ENCODE assay signal across 29 cellular contexts in the genomic region with DNA sequence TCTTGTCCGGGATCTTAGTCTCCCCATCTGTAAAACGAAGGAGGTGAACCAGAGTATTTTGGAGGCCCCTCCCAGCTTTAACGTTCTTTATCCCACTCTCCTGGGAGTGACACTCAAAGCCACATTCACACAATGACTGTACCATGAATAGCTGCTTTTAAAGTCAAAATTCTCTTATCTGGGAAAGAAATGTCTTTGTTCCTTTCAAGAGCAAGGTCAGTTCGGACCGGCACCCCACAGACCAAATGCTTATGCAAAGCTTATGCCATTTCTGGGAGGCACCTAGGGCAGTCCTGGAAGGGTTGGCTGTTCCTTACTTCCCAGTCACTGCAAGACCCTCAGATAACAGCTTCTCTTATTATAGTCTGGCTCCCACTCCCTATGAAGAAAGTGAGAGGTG. TPM values are rescaled to one million over a fixed set of nuclear protein-coding genes. Genes with fewer than 3 reads are reported as not detected.
"Had no signal": no experiment of that assay in that cellular context is flagged by ENCODE, and none has a peak within 500 bp of the region (broad histone marks: within the 10 kb centered on the region; RNA-seq: fewer than 3 reads in every experiment).

No MANE protein-coding gene starts in this region.

- H3K9me3 Mint-ChIP-seq: nephron progenitor cell; stimulated activated naive CD8-positive, alpha-beta T cell treated with anti-CD3 and anti-CD28 coated beads, Interleukin-15, amount 100 ng/mL, for 72 hours had no signal

- H3K4me1 Mint-ChIP-seq: naive thymus-derived CD4-positive, alpha-beta T cell; stimulated activated naive CD8-positive, alpha-beta T cell treated with anti-CD3 and anti-CD28 coated beads, Interleukin-15, amount 100 ng/mL, for 72 hours had no signal

- H3K4me3 ChIP-seq: coronary artery, esophagus squamous epithelium, heart right ventricle, left lung, smooth muscle cell, suprapubic skin, transverse colon, upper lobe of right lung, uterus had no signal

- H3K9me3 ChIP-seq: esophagus squamous epithelium, heart right ventricle, left lung, neutrophil, suprapubic skin, transverse colon, upper lobe of right lung, uterus had no signal

- ATAC-seq: heart right ventricle; left cardiac atrium; left lung; naive thymus-derived CD4-positive, alpha-beta T cell; sciatic nerve; stimulated activated naive CD8-positive, alpha-beta T cell treated with anti-CD3 and anti-CD28 coated beads, Interleukin-15, amount 100 ng/mL, for 72 hours; upper lobe of right lung had no signal

- H3K36me3 Mint-ChIP-seq: naive thymus-derived CD4-positive, alpha-beta T cell had no signal

- H3K9ac ChIP-seq: parathyroid adenoma had no signal

- H3K4me3 Mint-ChIP-seq: naive thymus-derived CD4-positive, alpha-beta T cell; nephron progenitor cell; stimulated activated naive CD8-positive, alpha-beta T cell treated with anti-CD3 and anti-CD28 coated beads, Interleukin-15, amount 100 ng/mL, for 72 hours had no signal

- H3K27me3 ChIP-seq: esophagus squamous epithelium, left lung, neutrophil, suprapubic skin, transverse colon, upper lobe of right lung, uterus had no signal

- H3K4me1 ChIP-seq: esophagus squamous epithelium, heart right ventricle, left lung, parathyroid adenoma, suprapubic skin, transverse colon, upper lobe of right lung, uterus had no signal

- H3K27me3 Mint-ChIP-seq: progenitor cell of endocrine pancreas; stimulated activated naive CD8-positive, alpha-beta T cell treated with anti-CD3 and anti-CD28 coated beads, Interleukin-15, amount 100 ng/mL, for 72 hours had no signal

- DNase-seq: dermis blood vessel endothelial cell; effector memory CD4-positive, alpha-beta T cell; erythroblast; esophagus squamous epithelium; foreskin melanocyte; glutamatergic neuron; heart right ventricle; left cardiac atrium; left lung; mesenchymal stem cell; midbrain; naive thymus-derived CD4-positive, alpha-beta T cell; nephron progenitor cell; stimulated activated CD4-positive, alpha-beta T cell treated with anti-CD3 and anti-CD28 coated beads, Interleukin-12 subunit alpha, Interleukin-12 subunit beta, amount 100 ng/mL, for 4 hours; stimulated activated CD4-positive, alpha-beta T cell treated with anti-CD3 and anti-CD28 coated beads, Interleukin-1b, Interleukin-23, amount 100 ng/mL, for 48 hours; stimulated activated CD4-positive, alpha-beta T cell treated with anti-CD3 and anti-CD28 coated beads, Interleukin-4, amount 100 ng/mL, for 1 hour; stimulated activated CD8-positive, alpha-beta memory T cell treated with anti-CD3 and anti-CD28 coated beads, Interleukin-4, amount 100 ng/mL, for 48 hours; stimulated activated naive CD4-positive, alpha-beta T cell; stimulated activated naive CD8-positive, alpha-beta T cell treated with anti-CD3 and anti-CD28 coated beads, Interleukin-15, amount 100 ng/mL, for 72 hours; transverse colon; upper lobe of right lung; uterus had no signal

- H3K27ac Mint-ChIP-seq: naive thymus-derived CD4-positive, alpha-beta T cell; nephron progenitor cell; progenitor cell of endocrine pancreas; stimulated activated naive CD8-positive, alpha-beta T cell treated with anti-CD3 and anti-CD28 coated beads, Interleukin-15, amount 100 ng/mL, for 72 hours had no signal

- H3K36me3 ChIP-seq: esophagus squamous epithelium, heart right ventricle, left lung, neutrophil, suprapubic skin, transverse colon, upper lobe of right lung, uterus had no signal

- H3K27ac ChIP-seq: coronary artery, esophagus squamous epithelium, heart right ventricle, left lung, neutrophil, parathyroid adenoma, suprapubic skin, transverse colon, upper lobe of right lung, uterus had no signal

RNA-seq across cellular contexts. Expression of gene WNT5A, which starts 53.5 kb away (rescaled TPM):
- polyA plus RNA-seq: naive thymus-derived CD4-positive, alpha-beta T cell had no signal
